In the genomic region with DNA sequence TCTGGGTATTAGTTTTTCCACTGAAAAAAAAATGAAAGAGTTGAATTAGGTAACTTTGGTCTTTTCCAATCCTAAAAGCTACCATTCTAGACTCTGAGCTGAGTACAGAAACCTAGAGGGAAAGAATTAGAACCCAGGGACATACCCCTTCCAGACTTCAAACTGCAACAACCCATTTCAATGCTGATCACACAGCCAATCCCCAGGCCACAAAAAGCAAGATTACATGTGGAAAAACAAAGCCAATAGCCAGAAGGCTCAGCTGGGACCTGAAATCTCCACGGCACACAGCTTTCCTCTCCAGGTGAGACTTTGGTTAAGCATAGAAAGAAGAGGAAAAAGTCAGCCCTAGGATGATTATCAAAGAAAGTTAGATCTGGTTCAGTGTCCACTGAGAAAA, we compare ENCODE assay signal across 22 cellular contexts.
A peak's percentile ranks its signal among the peaks of the same experiment; 100 is the strongest.
DNase-seq lines count a peak whose midpoint lies in the region; ATAC-seq and TF ChIP-seq lines count a peak whose summit lies in the region.
"Had no signal": no experiment of that assay in that cellular context is flagged by ENCODE, and none has a peak within 500 bp of the region (broad histone marks: within the 10 kb centered on the region; RNA-seq: fewer than 3 reads in every experiment).

No MANE protein-coding gene starts in this region.

- H3K27ac ChIP-seq in CD8-positive, alpha-beta T cell (ENCODE audit: low read depth, low read length): no peak overlapping the region
- H3K27ac ChIP-seq in neutrophil: peak overlapping the region; percentile 36
- H3K27ac ChIP-seq: cardiac muscle cell, epithelial cell of prostate, RWPE1, uterus had no signal

- H3K36me3 ChIP-seq in CD8-positive, alpha-beta T cell (ENCODE audit: insufficient read depth, low read length): peaks cover 31% of the 10 kb centered on the region
- H3K36me3 ChIP-seq in neutrophil: peaks cover 78% of the 10 kb centered on the region
- no peaks in the 10 kb centered on the region for H3K36me3 ChIP-seq in mucosa of descending colon (ENCODE audit: low read depth)
- H3K36me3 ChIP-seq: cardiac muscle cell, uterus had no signal

- peaks cover 45% of the 10 kb centered on the region for H3K36me3 Mint-ChIP-seq in activated CD8-positive, alpha-beta memory T cell treated with anti-CD3 and anti-CD28 coated beads, Interleukin-2, amount 10 ng/mL, durations not matched to agents 7 days and 5 days
- peaks cover 79% of the 10 kb centered on the region for H3K36me3 Mint-ChIP-seq in CD8-positive, alpha-beta T cell
- peaks cover 48% of the 10 kb centered on the region for H3K36me3 Mint-ChIP-seq in activated naive CD8-positive, alpha-beta T cell treated with anti-CD3 and anti-CD28 coated beads for 36 hours

- H3K4me3 ChIP-seq in CD8-positive, alpha-beta T cell (ENCODE audit: low read depth, low read length): no peak overlapping the region
- H3K4me3 ChIP-seq in neutrophil (ENCODE audit: low read depth in 1 of 2, low read length in 1 of 2) (no peak overlapping the region), mucosa of descending colon (no peak overlapping the region)
- H3K4me3 ChIP-seq: cardiac muscle cell, uterus had no signal

- CTCF ChIA-PET in activated CD8-positive, alpha-beta memory T cell treated with anti-CD3 and anti-CD28 coated beads, Interleukin-2, amount 10 ng/mL, durations not matched to agents 7 days and 5 days (lab: Charles Lee): interaction anchor here (1.4 kb wide), 2 partner anchors 16 to 70 kb away, joined by 3 to 6 read pairs; no protein-coding TSS in a partner anchor
- CTCF ChIA-PET in CD8-positive, alpha-beta T cell (lab: Charles Lee): interaction anchor here (0.6 to 4.2 kb wide), 10 partner anchors 9 to 197 kb away, joined by 3 to 20 read pairs (median 5); partner anchors contain the start of gene JAK1

- no peaks in the 10 kb centered on the region for H3K9me3 Mint-ChIP-seq in activated CD8-positive, alpha-beta memory T cell treated with anti-CD3 and anti-CD28 coated beads, Interleukin-2, amount 10 ng/mL, durations not matched to agents 7 days and 5 days (ENCODE audit: low read depth)
- H3K9me3 Mint-ChIP-seq in CD8-positive, alpha-beta T cell: no peaks in the 10 kb centered on the region
- H3K9me3 Mint-ChIP-seq in activated naive CD8-positive, alpha-beta T cell treated with anti-CD3 and anti-CD28 coated beads for 36 hours: no peaks in the 10 kb centered on the region
- H3K9me3 Mint-ChIP-seq: dendritic cell treated with granulocyte-macrophage colony-stimulating factor and Interleukin-4, amounts not matched to agents 40 ng/mL and 50 ng/mL, for 4 days had no signal

- H3K27ac Mint-ChIP-seq in activated CD8-positive, alpha-beta memory T cell treated with anti-CD3 and anti-CD28 coated beads, Interleukin-2, amount 10 ng/mL, durations not matched to agents 7 days and 5 days: peak overlapping the region; percentile 41
- peak overlapping the region; percentile 82 for H3K27ac Mint-ChIP-seq in CD8-positive, alpha-beta T cell
- H3K27ac Mint-ChIP-seq in activated naive CD8-positive, alpha-beta T cell treated with anti-CD3 and anti-CD28 coated beads for 36 hours: peak overlapping the region; percentile 59
- H3K27ac Mint-ChIP-seq: dendritic cell treated with granulocyte-macrophage colony-stimulating factor and Interleukin-4, amounts not matched to agents 40 ng/mL and 50 ng/mL, for 4 days had no signal

- no peak for DNase-seq in activated CD8-positive, alpha-beta memory T cell treated with anti-CD3 and anti-CD28 coated beads, Interleukin-2, amount 10 ng/mL, durations not matched to agents 7 days and 5 days
- DNase-seq in activated CD8-positive, alpha-beta memory T cell treated with anti-CD3 and anti-CD28 coated beads for 24 hours: no peak
- no peak for DNase-seq in CD8-positive, alpha-beta T cell
- no peak for DNase-seq in activated naive CD8-positive, alpha-beta T cell treated with anti-CD3 and anti-CD28 coated beads for 36 hours
- DNase-seq in NCI-H510A treated with DMSO at 0.1 percent for 48 hours (lab: John Stamatoyannopoulos, UW): no peak
- no peak for DNase-seq in mucosa of descending colon
- no peak for DNase-seq in NCI-H1092 (lab: John Stamatoyannopoulos, UW)
- DNase-seq: ACHN, C1 segment of cervical spinal cord, foreskin fibroblast, GDM1, NCI-H1417, NCI-H524 treated with DMSO at 0.1 percent for 48 hours, retina, substantia nigra, uterus had no signal

- no peak for TF ChIP-seq CTCF in CD8-positive, alpha-beta T cell (IDR thresholded peaks at IDR 0.05)
- TF ChIP-seq CTCF in neutrophil (IDR thresholded peaks at IDR 0.05) (no peak), mucosa of descending colon (IDR thresholded peaks at IDR 0.05) (no peak)

- peaks cover 53% of the 10 kb centered on the region for H3K4me1 ChIP-seq in CD8-positive, alpha-beta T cell (ENCODE audit: insufficient read depth, low read length)
- H3K4me1 ChIP-seq in neutrophil (ENCODE audit: control insufficient read depth in 1 of 2, insufficient read depth in 1 of 2, low read depth in 1 of 2, low read length in 1 of 2) (peaks cover 5 to 11% of the 10 kb centered on the region in 2 experiments), mucosa of descending colon (ENCODE audit: low read depth) (no peaks in the 10 kb centered on the region)
- H3K4me1 ChIP-seq: uterus had no signal

- peaks cover 36% of the 10 kb centered on the region for H3K4me1 Mint-ChIP-seq in activated CD8-positive, alpha-beta memory T cell treated with anti-CD3 and anti-CD28 coated beads, Interleukin-2, amount 10 ng/mL, durations not matched to agents 7 days and 5 days
- peaks cover 79% of the 10 kb centered on the region for H3K4me1 Mint-ChIP-seq in CD8-positive, alpha-beta T cell (ENCODE audit: low read depth)
- peaks cover 50% of the 10 kb centered on the region for H3K4me1 Mint-ChIP-seq in activated naive CD8-positive, alpha-beta T cell treated with anti-CD3 and anti-CD28 coated beads for 36 hours

- no peaks in the 10 kb centered on the region for H3K27me3 ChIP-seq in CD8-positive, alpha-beta T cell (ENCODE audit: insufficient read depth, low read length)
- no peaks in the 10 kb centered on the region for H3K27me3 ChIP-seq in neutrophil
- H3K27me3 ChIP-seq: cardiac muscle cell, uterus had no signal

- no peaks in the 10 kb centered on the region for H3K9me3 ChIP-seq in CD8-positive, alpha-beta T cell (ENCODE audit: low read length)
- H3K9me3 ChIP-seq in neutrophil: no peaks in the 10 kb centered on the region
- H3K9me3 ChIP-seq in mucosa of descending colon: no peaks in the 10 kb centered on the region
- H3K9me3 ChIP-seq: uterus had no signal

- no peaks in the 10 kb centered on the region for H3K27me3 Mint-ChIP-seq in activated CD8-positive, alpha-beta memory T cell treated with anti-CD3 and anti-CD28 coated beads, Interleukin-2, amount 10 ng/mL, durations not matched to agents 7 days and 5 days
- no peaks in the 10 kb centered on the region for H3K27me3 Mint-ChIP-seq in CD8-positive, alpha-beta T cell (ENCODE audit: low read depth)
- H3K27me3 Mint-ChIP-seq in activated naive CD8-positive, alpha-beta T cell treated with anti-CD3 and anti-CD28 coated beads for 36 hours: no peaks in the 10 kb centered on the region
- H3K27me3 Mint-ChIP-seq: dendritic cell treated with granulocyte-macrophage colony-stimulating factor and Interleukin-4, amounts not matched to agents 40 ng/mL and 50 ng/mL, for 4 days had no signal

- intact Hi-C loops in CD8-positive, alpha-beta T cell (cut with DNase I, micrococcal nuclease): loop anchor here (1.0 to 5.0 kb wide), 10 partner anchors 13 to 190 kb away; partner anchors contain the start of gene JAK1 (in 2 of the 2)
- intact Hi-C loops in mucosa of descending colon (cut with DNase I, micrococcal nuclease): no loop called here

- POLR2A ChIA-PET in CD8-positive, alpha-beta T cell (lab: Charles Lee): interaction anchor here (0.6 to 3.0 kb wide), 13 partner anchors 10 to 187 kb away, joined by 3 to 37 read pairs (median 4); partner anchors contain the start of gene JAK1

- no peak for ATAC-seq in activated CD8-positive, alpha-beta memory T cell treated with anti-CD3 and anti-CD28 coated beads, Interleukin-2, amount 10 ng/mL, durations not matched to agents 7 days and 5 days
- peak; percentile 8 for ATAC-seq in CD8-positive, alpha-beta T cell
- ATAC-seq in mucosa of descending colon: no peak
- ATAC-seq: SK-N-SH treated with all-trans-retinoic acid at 6 μM for 48 hours had no signal

- H3K4me3 Mint-ChIP-seq in activated CD8-positive, alpha-beta memory T cell treated with anti-CD3 and anti-CD28 coated beads, Interleukin-2, amount 10 ng/mL, durations not matched to agents 7 days and 5 days: no peak overlapping the region
- peak overlapping the region; percentile 30 for H3K4me3 Mint-ChIP-seq in CD8-positive, alpha-beta T cell
- H3K4me3 Mint-ChIP-seq in activated naive CD8-positive, alpha-beta T cell treated with anti-CD3 and anti-CD28 coated beads for 36 hours: no peak overlapping the region
- H3K4me3 Mint-ChIP-seq: dendritic cell treated with granulocyte-macrophage colony-stimulating factor and Interleukin-4, amounts not matched to agents 40 ng/mL and 50 ng/mL, for 4 days had no signal

Comparison
In these comparisons a context has a peak if more than half of its experiments do, and no peak if none do; other contexts are left out.
1. intact Hi-C loops: an anchor here in CD8-positive, alpha-beta T cell (1.0 to 5.0 kb wide); none called in mucosa of descending colon.